Comparison of ENCODE assay signal across 2 cellular contexts in genomic region chr10:46491364-46492114, GRCh38. TPM values are rescaled to one million over a fixed set of nuclear protein-coding genes. Genes with fewer than 3 reads are reported as not detected.
"Had no signal": no experiment of that assay in that cellular context is flagged by ENCODE, and none has a peak within 500 bp of the region (broad histone marks: within the 10 kb centered on the region; RNA-seq: fewer than 3 reads in every experiment).

No MANE protein-coding gene starts in this region.

RNA-seq across cellular contexts. Expression of gene NPY4R, which starts 25.8 kb away (rescaled TPM):
- total RNA-seq: NCI-H460, SK-MEL-5 had no signal
